Comparison of ENCODE assay signal across 10 cellular contexts in the genomic region with DNA sequence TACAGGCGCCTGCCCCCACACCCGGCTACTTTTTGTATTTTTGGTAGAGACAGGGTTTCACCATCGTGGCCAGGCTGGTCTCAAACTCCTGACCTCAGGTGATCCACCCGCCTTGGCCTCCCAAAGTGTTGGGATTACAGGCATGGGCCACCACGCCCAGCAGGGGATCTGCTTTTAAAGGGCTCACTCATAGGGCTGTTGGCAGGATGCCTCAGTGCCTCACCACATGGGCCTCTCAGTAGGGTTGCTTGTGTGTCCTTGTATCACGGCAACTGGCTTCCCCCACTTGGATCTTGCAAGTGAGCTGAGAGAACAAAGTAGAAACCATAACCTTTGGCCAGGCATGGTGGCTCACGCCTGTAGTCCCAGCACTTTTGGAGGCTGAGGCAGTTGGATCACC. TPM values are rescaled to one million over a fixed set of nuclear protein-coding genes. Genes with fewer than 3 reads are reported as not detected.
"Had no signal": no experiment of that assay in that cellular context is flagged by ENCODE, and none has a peak within 500 bp of the region (broad histone marks: within the 10 kb centered on the region; RNA-seq: fewer than 3 reads in every experiment).

No MANE protein-coding gene starts in this region.

RNA-seq across cellular contexts. Expression of gene C20orf173, which starts 15.5 kb away (rescaled TPM):
- total RNA-seq: activated CD8-positive, alpha-beta memory T cell treated with anti-CD3 and anti-CD28 coated beads, Interleukin-2, amount 10 ng/mL, durations not matched to agents 7 days and 5 days; cardiac septum; endothelial cell of umbilical vein; left colon; lung; mononuclear cell; naive thymus-derived CD8-positive, alpha-beta T cell; right atrium auricular region; thyroid gland had no signal
- polyA plus RNA-seq: endothelial cell of umbilical vein; lung; naive thymus-derived CD8-positive, alpha-beta T cell; small intestine had no signal
